In genomic region chr10:23067939-23068775, GRCh38 we compare ENCODE assay signal across 8 cellular contexts. TPM values are rescaled to one million over a fixed set of nuclear protein-coding genes. Genes with fewer than 3 reads are reported as not detected.
A peak's percentile ranks its signal among the peaks of the same experiment; 100 is the strongest.
DNase-seq lines count a peak whose midpoint lies in the region; ATAC-seq and TF ChIP-seq lines count a peak whose summit lies in the region.

No MANE protein-coding gene starts in this region.

- H3K36me3 Mint-ChIP-seq in CD8-positive, alpha-beta T cell = no peaks in the 10 kb centered on the region
- no peaks in the 10 kb centered on the region for H3K36me3 Mint-ChIP-seq in activated naive CD8-positive, alpha-beta T cell treated with anti-CD3 and anti-CD28 coated beads, Interleukin-2, amount 50 U/mL, for 24 hours (ENCODE audit: low read depth)

- intact Hi-C loops in CD8-positive, alpha-beta T cell (cut with DNase I, micrococcal nuclease) = loop anchor here (1.0 to 10.0 kb wide), 6 partner anchors 483 to 1571 kb away; no protein-coding TSS in a partner anchor
- intact Hi-C loops in heart right ventricle (cut with DNase I) = loop anchor here in 7 of 10 donors (2.0 to 10.0 kb wide), 7 partner anchors 76 to 1076 kb away; partner anchors contain the start of gene DNAJC1 (in 2 of the 7)

- H3K36me3 ChIP-seq in CD8-positive, alpha-beta T cell (ENCODE audit: insufficient read depth, low read length) = no peaks in the 10 kb centered on the region
- no peaks in the 10 kb centered on the region for H3K36me3 ChIP-seq in heart right ventricle

- TF ChIP-seq CTCF in CD8-positive, alpha-beta T cell (IDR thresholded peaks at IDR 0.05) = peak; percentile 77
- peak; percentile 66 to 84 (median 77) for TF ChIP-seq CTCF in heart right ventricle (IDR thresholded peaks at IDR 0.05)

- WGBS in heart right ventricle, 2 donors = 52 to 60% methylated on average over 16 of the region's 16 CpGs

- no peaks in the 10 kb centered on the region for H3K9me3 Mint-ChIP-seq in CD8-positive, alpha-beta T cell
- no peaks in the 10 kb centered on the region for H3K9me3 Mint-ChIP-seq in activated naive CD8-positive, alpha-beta T cell treated with anti-CD3 and anti-CD28 coated beads, Interleukin-2, amount 50 U/mL, for 24 hours

- peak; percentile 48 for ATAC-seq in CD8-positive, alpha-beta T cell
- ATAC-seq in GM21360 (IDR thresholded peaks at IDR 0.05; ENCODE audit: unreplicated experiment) = peak; percentile 68
- peak; percentile 70 for ATAC-seq in activated naive CD8-positive, alpha-beta T cell treated with anti-CD3 and anti-CD28 coated beads, Interleukin-2, amount 50 U/mL, for 24 hours
- ATAC-seq in heart right ventricle = peak; percentile 46 to 76 (median 72)
- no peak for ATAC-seq in HG03135 (IDR thresholded peaks at IDR 0.05; ENCODE audit: unreplicated experiment)

- no peaks in the 10 kb centered on the region for H3K27me3 ChIP-seq in CD8-positive, alpha-beta T cell (ENCODE audit: insufficient read depth, low read length)
- no peaks in the 10 kb centered on the region for H3K27me3 ChIP-seq in heart right ventricle

- H3K27ac Mint-ChIP-seq in CD8-positive, alpha-beta T cell = no peak overlapping the region
- no peak overlapping the region for H3K27ac Mint-ChIP-seq in activated naive CD8-positive, alpha-beta T cell treated with anti-CD3 and anti-CD28 coated beads, Interleukin-2, amount 50 U/mL, for 24 hours

- no peaks in the 10 kb centered on the region for H3K9me3 ChIP-seq in CD8-positive, alpha-beta T cell (ENCODE audit: low read length)
- H3K9me3 ChIP-seq in heart right ventricle = no peaks in the 10 kb centered on the region

- H3K4me1 ChIP-seq in CD8-positive, alpha-beta T cell (ENCODE audit: insufficient read depth, low read length) = no peaks in the 10 kb centered on the region
- peaks cover 5 to 29% (median 18%) of the 10 kb centered on the region in 9 donors for H3K4me1 ChIP-seq in heart right ventricle

- H3K27me3 Mint-ChIP-seq in CD8-positive, alpha-beta T cell (ENCODE audit: low read depth) = peaks cover 17% of the 10 kb centered on the region
- peaks cover 2% of the 10 kb centered on the region for H3K27me3 Mint-ChIP-seq in activated naive CD8-positive, alpha-beta T cell treated with anti-CD3 and anti-CD28 coated beads, Interleukin-2, amount 50 U/mL, for 24 hours

- CTCF ChIA-PET in CD8-positive, alpha-beta T cell (lab: Charles Lee) = interaction anchor here (0.9 to 1.1 kb wide), 2 partner anchors 17 to 29 kb away, joined by 3 read pairs; no protein-coding TSS in a partner anchor

- no peak overlapping the region for H3K4me3 ChIP-seq in CD8-positive, alpha-beta T cell (ENCODE audit: low read depth, low read length)
- H3K4me3 ChIP-seq in heart right ventricle = no peak overlapping the region

- H3K4me1 Mint-ChIP-seq in CD8-positive, alpha-beta T cell (ENCODE audit: low read depth) = peaks cover 1% of the 10 kb centered on the region
- H3K4me1 Mint-ChIP-seq in activated naive CD8-positive, alpha-beta T cell treated with anti-CD3 and anti-CD28 coated beads, Interleukin-2, amount 50 U/mL, for 24 hours = no peaks in the 10 kb centered on the region

- H3K4me3 Mint-ChIP-seq in CD8-positive, alpha-beta T cell = no peak overlapping the region
- no peak overlapping the region for H3K4me3 Mint-ChIP-seq in activated naive CD8-positive, alpha-beta T cell treated with anti-CD3 and anti-CD28 coated beads, Interleukin-2, amount 50 U/mL, for 24 hours

- peak; percentile 14 to 76 (median 56) for DNase-seq in CD8-positive, alpha-beta T cell
- peak; percentile 79 for DNase-seq in NAMALWA (ENCODE audit: low spot score)
- DNase-seq in SW480 (ENCODE audit: low spot score) = peak; percentile 64
- DNase-seq in activated naive CD8-positive, alpha-beta T cell treated with anti-CD3 and anti-CD28 coated beads, Interleukin-2, amount 50 U/mL, for 24 hours = peak; percentile 71
- DNase-seq in heart right ventricle = peak; percentile 62 to 72
- DNase-seq in renal cortical epithelial cell (ENCODE audit: low read depth) = peak; percentile 70

- no peak overlapping the region for H3K27ac ChIP-seq in CD8-positive, alpha-beta T cell (ENCODE audit: low read depth, low read length)
- H3K27ac ChIP-seq in heart right ventricle = no peak overlapping the region

- POLR2A ChIA-PET in CD8-positive, alpha-beta T cell (lab: Charles Lee) = no interaction called here

RNA-seq across cellular contexts. Expression of gene MSRB2, which starts 27.2 kb away (rescaled TPM):
- total RNA-seq in CD8-positive, alpha-beta T cell = 1 to 10 TPM; 1.0 to 1.1 TPM
- total RNA-seq in heart right ventricle = 100 to 1,000 TPM; 151 to 199 (median 175) TPM
- polyA plus RNA-seq in heart right ventricle = 100 to 1,000 TPM in 1 of 2 donors, 10 to 100 TPM in 1; 57.1 to 230 TPM
- total RNA-seq in renal cortical epithelial cell = 9.2 and 10.0 TPM in 2 replicates

Comparison
In these comparisons a context has a peak if more than half of its experiments do, and no peak if none do; other contexts are left out.
1. RNA of gene MSRB2, which starts 27.2 kb away (total RNA-seq): 151 to 199 TPM in heart right ventricle; 9.2 to 10.0 TPM in renal cortical epithelial cell and 1.0 to 1.1 TPM in CD8-positive, alpha-beta T cell; every median in the first group is over 10 times any median in the second.
2. Peak in every context shown above with its lines, with median percentiles within 50 percentile points of each other: DNase-seq.